In the genomic region with DNA sequence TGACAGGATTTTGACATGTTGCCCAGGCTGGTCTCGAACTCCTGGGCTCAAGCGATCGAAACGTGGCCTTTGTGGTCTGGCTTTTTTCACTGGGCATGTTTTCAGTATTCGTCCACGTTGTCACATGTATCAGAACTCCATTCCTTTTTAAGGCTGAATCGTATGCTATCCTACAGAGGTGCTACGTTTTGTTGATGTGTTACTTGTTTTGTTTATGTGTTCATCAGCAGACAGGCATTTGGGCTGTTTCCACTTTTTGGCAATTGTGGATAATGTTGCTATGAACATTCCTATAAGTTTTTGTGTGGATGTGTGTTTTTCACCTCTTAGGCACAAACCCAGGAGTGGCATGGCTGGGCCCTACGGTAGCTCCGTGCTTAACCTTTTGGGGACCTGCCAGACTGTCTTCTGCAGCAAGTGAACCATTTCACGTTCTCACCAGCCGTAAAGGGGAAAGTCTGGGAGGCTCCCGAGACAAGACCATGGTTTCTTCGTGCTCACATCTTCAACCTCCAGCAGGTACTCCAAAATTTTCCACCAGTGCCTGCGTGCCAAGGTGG, we compare ENCODE assay signal across 23 cellular contexts. TPM values are rescaled to one million over a fixed set of nuclear protein-coding genes. Genes with fewer than 3 reads are reported as not detected.
DNase-seq lines count a peak whose midpoint lies in the region; ATAC-seq, FAIRE-seq and TF ChIP-seq lines count a peak whose summit lies in the region.
"Had no signal": no experiment of that assay in that cellular context is flagged by ENCODE, and none has a peak within 500 bp of the region (broad histone marks: within the 10 kb centered on the region; RNA-seq: fewer than 3 reads in every experiment).

No MANE protein-coding gene starts in this region.

- 77% methylated on average over 15 of the region's 15 CpGs for WGBS in right cardiac atrium
- 85% methylated on average over 15 of the region's 15 CpGs for WGBS in pancreas, 2 donors
- 80 to 84% methylated on average over 15 of the region's 15 CpGs for WGBS in upper lobe of left lung, 2 donors

- H3K36me3 ChIP-seq in pancreas = no peaks in the 10 kb centered on the region
- H3K36me3 ChIP-seq in upper lobe of left lung = no peaks in the 10 kb centered on the region
- H3K36me3 ChIP-seq in brain microvascular endothelial cell (replicated peaks) = no peaks in the 10 kb centered on the region
- H3K36me3 ChIP-seq: adrenal gland, cardiac muscle cell had no signal

- H3K27ac ChIP-seq in right cardiac atrium (ENCODE audit: low read length) (peak overlapping the region; percentile 45), pancreas (peak overlapping the region; percentile 51 to 84 (median 61)), upper lobe of left lung (peak overlapping the region; percentile 71 to 81 (median 74)), brain microvascular endothelial cell (no peak overlapping the region)
- H3K27ac ChIP-seq: adrenal gland, cardiac muscle cell had no signal

- intact Hi-C loops in right cardiac atrium (cut with DNase I) = no loop called here
- intact Hi-C loops in pancreas (cut with DNase I) = no loop called here

- no peak for FAIRE-seq in pancreas (lab: Jason Lieb, UNC)
- FAIRE-seq: endothelial cell of umbilical vein, HTR-8/SVneo had no signal

- TF ChIP-seq EP300 in upper lobe of left lung (IDR thresholded peaks at IDR 0.05) = no peak

- TF ChIP-seq CTCF in pancreas (IDR thresholded peaks at IDR 0.05) (no peak), upper lobe of left lung (IDR thresholded peaks at IDR 0.05) (no peak), brain microvascular endothelial cell (IDR thresholded peaks at IDR 0.05; ENCODE audit: low read depth, low read length, missing control alignments) (no peak)

- in situ Hi-C loops in brain microvascular endothelial cell (cut with HindIII; ENCODE audit: low pct_ligation_motif_present, low sequenced_read_pairs) = no loop called here

- no peak overlapping the region for H3K4me3 ChIP-seq in right cardiac atrium (ENCODE audit: low read length)
- H3K4me3 ChIP-seq in pancreas = no peak overlapping the region
- no peak overlapping the region for H3K4me3 ChIP-seq in upper lobe of left lung
- no peak overlapping the region for H3K4me3 ChIP-seq in brain microvascular endothelial cell (ENCODE audit: low read depth, low read length)
- H3K4me3 ChIP-seq: adrenal gland, cardiac muscle cell had no signal

- no peak for TF ChIP-seq POLR2A in upper lobe of left lung (IDR thresholded peaks at IDR 0.05)

- H3K9me3 ChIP-seq in right cardiac atrium (ENCODE audit: control insufficient read depth, low read length) (no peaks in the 10 kb centered on the region), pancreas (no peaks in the 10 kb centered on the region), upper lobe of left lung (no peaks in the 10 kb centered on the region)
- H3K9me3 ChIP-seq: adrenal gland had no signal

- peaks cover 3% of the 10 kb centered on the region for H3K4me1 ChIP-seq in right cardiac atrium (ENCODE audit: control insufficient read depth, insufficient read depth, low read length)
- H3K4me1 ChIP-seq in pancreas = peaks cover 10 to 34% (median 17%) of the 10 kb centered on the region in 3 donors
- peaks cover 30 to 57% (median 44%) of the 10 kb centered on the region in 4 donors for H3K4me1 ChIP-seq in upper lobe of left lung

- peak in 1 of 2 donors; percentile 3 for ATAC-seq in right cardiac atrium
- no peak for ATAC-seq in pancreas
- ATAC-seq in upper lobe of left lung (ENCODE audit: low FRiP score in 2 of 2) = no peak
- ATAC-seq: activated CD8-positive, alpha-beta T cell treated with anti-CD3 and anti-CD28 coated beads for 36 hours had no signal

- H3K27me3 ChIP-seq in right cardiac atrium (ENCODE audit: control insufficient read depth, insufficient read depth) = no peaks in the 10 kb centered on the region
- H3K27me3 ChIP-seq in pancreas = no peaks in the 10 kb centered on the region
- no peaks in the 10 kb centered on the region for H3K27me3 ChIP-seq in upper lobe of left lung
- no peaks in the 10 kb centered on the region for H3K27me3 ChIP-seq in brain microvascular endothelial cell (replicated peaks)
- H3K27me3 ChIP-seq: adrenal gland, cardiac muscle cell, dorsolateral prefrontal cortex had no signal

- peak; percentile 33 for DNase-seq in NCI-H2171 treated with DMSO at 0.1 percent for 48 hours (lab: John Stamatoyannopoulos, UW)
- DNase-seq in NCI-H2171 (lab: John Stamatoyannopoulos, UW) = no peak
- DNase-seq in right cardiac atrium = no peak
- DNase-seq in pancreas = no peak
- no peak for DNase-seq in upper lobe of left lung
- DNase-seq in activated effector memory CD4-positive, alpha-beta T cell treated with anti-CD3 and anti-CD28 coated beads, Interleukin-2, amount 50 U/mL, for 16 hours = no peak
- DNase-seq in A172 (ENCODE audit: low spot score) = no peak
- DNase-seq in brain microvascular endothelial cell = no peak
- DNase-seq: 8988T; activated CD8-positive, alpha-beta T cell treated with anti-CD3 and anti-CD28 coated beads for 36 hours; activated T-cell treated with anti-CD3 and anti-CD28 coated beads, Interleukin-2, amount 50 U/mL, for 1 hour; COR-L47; mammary epithelial cell; MV-4-11; naive B cell; NCI-H69; substantia nigra; T1000 had no signal

RNA-seq across cellular contexts. Expression of a gene that starts 26.9 kb away (rescaled TPM):
- total RNA-seq in right cardiac atrium (10 to 100 TPM; 25.9 to 31.4 (median 28.9) TPM), pancreas (10 to 100 TPM; 17.2 to 20.9 (median 18.4) TPM), upper lobe of left lung (10 to 100 TPM; 46.0 to 80.7 (median 68.4) TPM)
- polyA plus RNA-seq in right cardiac atrium (13.0 TPM), pancreas (10 to 100 TPM in 1 of 2 donors, 1 to 10 TPM in 1; 6.6 to 10.4 TPM)
- 13.4 and 16.0 TPM in 2 replicates for total RNA-seq in A172 (2014; rRNA removed; shearing (Covaris generic))
